Comparison of ENCODE assay signal across 29 cellular contexts in the genomic region with DNA sequence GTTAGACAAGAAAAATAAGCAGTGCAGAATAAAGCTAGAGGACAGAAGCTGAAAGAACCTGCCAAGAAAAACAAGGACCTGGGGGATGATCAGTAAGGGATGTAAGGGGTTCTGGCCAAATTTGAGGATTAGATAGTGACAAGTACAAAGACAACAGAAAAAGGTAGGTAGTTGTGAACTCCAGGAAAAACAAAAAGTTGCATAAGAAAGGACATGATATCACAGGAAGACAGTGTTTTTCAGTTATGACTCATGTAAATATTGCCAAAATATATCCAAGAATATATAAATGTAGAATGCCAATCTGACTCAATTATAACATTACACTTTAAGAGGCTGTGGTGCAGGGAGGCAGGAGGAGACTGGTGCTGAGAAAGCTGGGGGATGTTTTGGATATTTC.
"Had no signal": no experiment of that assay in that cellular context is flagged by ENCODE, and none has a peak within 500 bp of the region (broad histone marks: within the 10 kb centered on the region; RNA-seq: fewer than 3 reads in every experiment).

No MANE protein-coding gene starts in this region.

- H3K27ac ChIP-seq: cardiac muscle cell, dorsolateral prefrontal cortex, esophagus squamous epithelium, neural progenitor cell, pancreas, skin epidermis, stomach, suprapubic skin, tibial nerve had no signal

- H2AFZ ChIP-seq: neural progenitor cell had no signal

- DNase-seq: activated CD4-positive, alpha-beta memory T cell treated with anti-CD3 and anti-CD28 coated beads, Interleukin-2, amount 10 ng/mL, durations not matched to agents 7 days and 5 days; activated CD4-positive, alpha-beta T cell treated with anti-CD3 and anti-CD28 coated beads for 48 hours; activated CD4-positive, CD25-positive, alpha-beta regulatory T cell; activated effector memory CD4-positive, alpha-beta T cell treated with Interleukin-2 at 50 U/mL for 16 hours; activated naive CD4-positive, alpha-beta T cell treated with anti-CD3 and anti-CD28 coated beads for 36 hours; activated naive CD8-positive, alpha-beta T cell treated with anti-CD3 and anti-CD28 coated beads, Interleukin-2, amount 10 ng/mL, durations not matched to agents 7 days and 5 days; activated T-cell treated with anti-CD3 and anti-CD28 coated beads, Interleukin-2, amount 50 U/mL, for 72 hours; amniotic stem cell; dorsolateral prefrontal cortex; effector memory CD8-positive, alpha-beta T cell; esophagus squamous epithelium; foreskin melanocyte; naive thymus-derived CD4-positive, alpha-beta T cell; pancreas; right cardiac atrium; stimulated activated CD4-positive, alpha-beta T cell treated with anti-CD3 and anti-CD28 coated beads, Interleukin-15, amount 100 ng/mL, for 24 hours; stomach; T-helper 1 cell had no signal

- H3K4me3 ChIP-seq: cardiac muscle cell, dorsolateral prefrontal cortex, esophagus squamous epithelium, lung, neural progenitor cell, pancreas, skin epidermis, stomach, suprapubic skin, tibial nerve had no signal

- H3K36me3 ChIP-seq: cardiac muscle cell, esophagus squamous epithelium, neural progenitor cell, pancreas, stomach, suprapubic skin, tibial nerve had no signal

- H3K9ac ChIP-seq: neural progenitor cell had no signal

- H3K4me2 ChIP-seq: neural progenitor cell had no signal

- H3K4me1 ChIP-seq: esophagus squamous epithelium, neural progenitor cell, pancreas, stomach, suprapubic skin, tibial nerve had no signal

- H3K27me3 ChIP-seq: cardiac muscle cell, neural progenitor cell, pancreas, stomach, suprapubic skin, tibial nerve had no signal

- ATAC-seq: activated T-cell treated with anti-CD3 and anti-CD28 coated beads, Interleukin-2, amount 50 U/mL, for 72 hours; effector memory CD8-positive, alpha-beta T cell; left lobe of liver; naive thymus-derived CD4-positive, alpha-beta T cell; pancreas; right cardiac atrium; stimulated activated memory B cell treated with anti-CD40 and anti-IgM and Interleukin-4, amounts not matched to agents 10 μg/mL and 1 μg/mL and 100 μg/mL, for 72 hours had no signal

- FAIRE-seq: colon, endothelial cell of umbilical vein, pancreas, urothelium cell line had no signal

- H3K9me3 ChIP-seq: esophagus squamous epithelium, pancreas, stomach, suprapubic skin had no signal
